In the genomic region with DNA sequence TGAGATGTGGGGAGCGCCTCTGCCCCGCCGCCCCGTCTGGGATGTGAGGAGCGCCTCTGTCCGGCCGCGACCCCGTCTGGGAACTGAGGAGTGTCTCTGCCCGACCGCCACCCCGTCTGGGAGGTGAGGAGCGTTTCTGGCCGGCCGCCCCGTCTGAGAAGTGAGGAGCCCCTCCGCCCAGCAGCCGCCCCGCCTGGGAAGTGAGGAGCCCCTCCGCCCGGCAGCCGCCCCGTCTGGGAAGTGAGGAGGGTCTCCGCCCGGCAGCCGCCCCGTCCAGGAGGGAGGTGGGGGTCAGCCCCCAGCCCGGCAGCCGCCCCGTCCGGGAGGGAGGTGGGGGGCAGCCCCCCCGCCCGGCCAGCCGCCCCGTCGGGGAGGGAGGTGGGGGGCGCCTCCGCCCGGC, we compare ENCODE assay signal across 1 cellular context. TPM values are rescaled to one million over a fixed set of nuclear protein-coding genes. Genes with fewer than 3 reads are reported as not detected.
"Had no signal": no experiment of that assay in that cellular context is flagged by ENCODE, and none has a peak within 500 bp of the region (broad histone marks: within the 10 kb centered on the region; RNA-seq: fewer than 3 reads in every experiment).

No MANE protein-coding gene starts in this region.

RNA-seq across cellular contexts. Expression of a gene that starts 26.9 kb away (rescaled TPM):
- total RNA-seq: RPMI7951 had no signal
